9 cellular contexts compared by ENCODE assay signal in genomic region chr6:29705389-29706231, GRCh38. TPM values are rescaled to one million over a fixed set of nuclear protein-coding genes. Genes with fewer than 3 reads are reported as not detected.
DNase-seq lines count a peak whose midpoint lies in the region; ATAC-seq, FAIRE-seq and TF ChIP-seq lines count a peak whose summit lies in the region.
"Had no signal": no experiment of that assay in that cellular context is flagged by ENCODE, and none has a peak within 500 bp of the region (broad histone marks: within the 10 kb centered on the region; RNA-seq: fewer than 3 reads in every experiment).

No MANE protein-coding gene starts in this region.

- no peak overlapping the region for H3K9ac ChIP-seq in GM12878 (ENCODE audit: control insufficient read depth, insufficient read depth, low read length)
- H3K9ac ChIP-seq: BLaER1 treated with 17β-estradiol and CSF1 and Interleukin-3, amounts not matched to agents 10 nM and 100 nM had no signal

- TF ChIP-seq POLR2A in GM12878 (IDR thresholded peaks at IDR 0.05; ENCODE audit: low read depth, low read length): no peak

- H3K27ac Mint-ChIP-seq in activated CD4-positive, alpha-beta T cell treated with anti-CD3 and anti-CD28 coated beads for 36 hours: no peak overlapping the region

- H3K4me1 ChIP-seq in GM12878 (ENCODE audit: control insufficient read depth, insufficient read depth, low read length) (peaks cover 11% of the 10 kb centered on the region; the same call in 1 of the 2 replicates), SJCRH30 (no peaks in the 10 kb centered on the region)

- peaks cover 10% of the 10 kb centered on the region for H3K27me3 Mint-ChIP-seq in activated CD4-positive, alpha-beta T cell treated with anti-CD3 and anti-CD28 coated beads for 36 hours

- WGBS in GM12878 (ENCODE audit: insufficient coverage, insufficient replicate concordance, low lambda C conversion rate, missing lambda C conversion rate): 31% methylated on average over 10 of the region's 10 CpGs

- no peaks in the 10 kb centered on the region for H3K79me2 ChIP-seq in GM12878 (ENCODE audit: control insufficient read depth, insufficient read depth, low read length)

- H3K4me3 ChIP-seq in GM12878: no peak overlapping the region
- no peak overlapping the region for H3K4me3 ChIP-seq in SJCRH30
- H3K4me3 ChIP-seq: BLaER1 treated with 17β-estradiol and CSF1 and Interleukin-3, amounts not matched to agents 10 nM and 100 nM had no signal

- no peaks in the 10 kb centered on the region for H3K27me3 ChIP-seq in GM12878 (replicated peaks in 1 of 2; ENCODE audit: control insufficient read depth in 2 of 2, insufficient read depth in 2 of 2, low read length in 1 of 2)
- H3K27me3 ChIP-seq in SJCRH30: no peaks in the 10 kb centered on the region; the same call in 1 of the 2 replicates

- no peaks in the 10 kb centered on the region; the same call in 2 of the 3 replicates for H3K9me3 ChIP-seq in GM12878 (replicated peaks; ENCODE audit: control insufficient read depth, insufficient read depth, low read length)
- H3K9me3 ChIP-seq in SJCRH30 (replicated peaks): no peaks in the 10 kb centered on the region
- H3K9me3 ChIP-seq: BLaER1 treated with 17β-estradiol and CSF1 and Interleukin-3, amounts not matched to agents 10 nM and 100 nM had no signal

- H3K27ac ChIP-seq in GM12878 (ENCODE audit: control insufficient read depth, insufficient read depth) (no peak overlapping the region), SJCRH30 (no peak overlapping the region)
- H3K27ac ChIP-seq: BLaER1 treated with 17β-estradiol and CSF1 and Interleukin-3, amounts not matched to agents 10 nM and 100 nM had no signal

- H3K4me2 ChIP-seq in GM12878 (ENCODE audit: control insufficient read depth, insufficient read depth): no peak overlapping the region
- H3K4me2 ChIP-seq: BLaER1 treated with 17β-estradiol and CSF1 and Interleukin-3, amounts not matched to agents 10 nM and 100 nM had no signal

- SMC1A ChIA-PET in GM12878 (lab: Charles Lee; ENCODE audit: uncharacterized antibody, unreplicated experiment): interaction anchor here (0.6 to 1.5 kb wide), 7 partner anchors 11 to 330 kb away, joined by 3 to 6 read pairs (median 3); no protein-coding TSS in a partner anchor

- intact Hi-C loops in GM12878 (cut with micrococcal nuclease; ENCODE audit: unreplicated experiment): loop anchor here (1.0 kb wide), 1 partner anchor 129 kb away; no protein-coding TSS in a partner anchor
- intact Hi-C loops in activated CD4-positive, alpha-beta T cell treated with anti-CD3 and anti-CD28 coated beads for 36 hours (cut with DNase I, micrococcal nuclease): loop anchor here (1.0 to 5.0 kb wide), 4 partner anchors 48 to 307 kb away; partner anchors contain the start of gene HLA-A (in 1 of the 2)

- ATAC-seq in GM12878: no peak
- no peak for ATAC-seq in activated CD4-positive, alpha-beta T cell treated with anti-CD3 and anti-CD28 coated beads for 36 hours

- H2AFZ ChIP-seq in GM12878 (ENCODE audit: control insufficient read depth, low read depth, low read length): no peak overlapping the region

- POLR2A ChIA-PET in GM12878 (lab: Charles Lee): interaction anchor here (0.8 kb wide), 1 partner anchor 47 kb away, joined by 3 read pairs; no protein-coding TSS in a partner anchor
- POLR2A ChIA-PET in activated CD4-positive, alpha-beta T cell treated with anti-CD3 and anti-CD28 coated beads for 36 hours (lab: Charles Lee): no interaction called here

- no peaks in the 10 kb centered on the region for H3K36me3 ChIP-seq in GM12878 (ENCODE audit: control insufficient read depth in 2 of 2, insufficient read depth in 2 of 2, low read length in 1 of 2)
- no peaks in the 10 kb centered on the region for H3K36me3 ChIP-seq in SJCRH30
- H3K36me3 ChIP-seq: BLaER1 treated with 17β-estradiol and CSF1 and Interleukin-3, amounts not matched to agents 10 nM and 100 nM had no signal

- H3K4me1 Mint-ChIP-seq in activated CD4-positive, alpha-beta T cell treated with anti-CD3 and anti-CD28 coated beads for 36 hours: peaks cover 47% of the 10 kb centered on the region

- no TSS peak for BruUV-seq in GM12878 (replicated peaks; lab: Mats Ljungman, UMichigan)

- DNase-seq in DMS79 treated with DMSO at 0.1 percent for 48 hours (lab: John Stamatoyannopoulos, UW) (peak; percentile 2), DMS79 (lab: John Stamatoyannopoulos, UW) (no peak), LHCN-M2 (ENCODE audit: low read depth) (peak; percentile 46), GM12878 (ENCODE audit: low read depth, low spot score) (no peak), iris pigment epithelial cell (ENCODE audit: low read depth) (peak; percentile 56), superior temporal gyrus (ENCODE audit: extremely low spot score) (peak; percentile 83), SJCRH30 (no peak)
- DNase-seq in activated CD4-positive, alpha-beta T cell treated with anti-CD3 and anti-CD28 coated beads for 36 hours: no peak

- no peak overlapping the region for H3K4me3 Mint-ChIP-seq in activated CD4-positive, alpha-beta T cell treated with anti-CD3 and anti-CD28 coated beads for 36 hours

- TF ChIP-seq EP300 in GM12878 (IDR thresholded peaks at IDR 0.05; ENCODE audit: borderline replicate concordance in 1 of 2, control insufficient read depth in 1 of 2, low read depth in 2 of 2, low read length in 2 of 2): no peak

- H3K9me3 Mint-ChIP-seq in activated CD4-positive, alpha-beta T cell treated with anti-CD3 and anti-CD28 coated beads for 36 hours (ENCODE audit: low read depth): no peaks in the 10 kb centered on the region

- in situ Hi-C loops in GM12878 (cut with MboI): no loop called here

- CTCF ChIA-PET in GM12878 (lab: Yijun Ruan, JAX): interaction anchor here (1.0 to 2.2 kb wide), 8 partner anchors 15 to 129 kb away, joined by 3 to 10 read pairs (median 6); no protein-coding TSS in a partner anchor
- CTCF ChIA-PET in activated CD4-positive, alpha-beta T cell treated with anti-CD3 and anti-CD28 coated beads for 36 hours (lab: Charles Lee): interaction anchor here (0.8 to 2.2 kb wide), 13 partner anchors 9 to 138 kb away, joined by 3 to 14 read pairs (median 4); no protein-coding TSS in a partner anchor

- H4K20me1 ChIP-seq in GM12878 (ENCODE audit: control insufficient read depth, insufficient read depth): no peaks in the 10 kb centered on the region
- H4K20me1 ChIP-seq: BLaER1 treated with 17β-estradiol and CSF1 and Interleukin-3, amounts not matched to agents 10 nM and 100 nM had no signal

- RAD21 ChIA-PET in GM12878 (lab: Charles Lee; ENCODE audit: unreplicated experiment): interaction anchor here (0.9 kb wide), 2 partner anchors 43 to 45 kb away, joined by 3 read pairs; no protein-coding TSS in a partner anchor

- no peaks in the 10 kb centered on the region for H3K36me3 Mint-ChIP-seq in activated CD4-positive, alpha-beta T cell treated with anti-CD3 and anti-CD28 coated beads for 36 hours (ENCODE audit: low read depth)

- peak; percentile 60 for TF ChIP-seq RAD21 in GM12878 (IDR thresholded peaks at IDR 0.05; ENCODE audit: insufficient read depth, low read depth, low read length)

- no peak for FAIRE-seq in GM12878 (lab: Jason Lieb, UNC)

- TF ChIP-seq CTCF in GM12878 (IDR thresholded peaks at IDR 0.05 in 2 of 3, conservative IDR thresholded peaks at IDR 0.05 in 1 of 3; ENCODE audit: control insufficient read depth in 2 of 3, extremely low read depth in 1 of 3, insufficient read depth in 1 of 3, low read depth in 3 of 3, low read length in 3 of 3): peak; percentile 34 to 54 (median 46); a peak in 5 of 6 replicates

RNA-seq across cellular contexts. Expression of gene HLA-F, which starts 17.6 kb away (rescaled TPM):
- total RNA-seq in LHCN-M2 (2014; rRNA removed): 2.4 TPM in 1 of 2 replicates, not detected in the other
- 1.3 TPM for polyA plus RNA-seq in LHCN-M2 (2012)
- total RNA-seq in GM12878 (2013; cell fraction: nucleolus; rRNA removed): 698 and 699 TPM in 2 replicates
- 310 and 335 TPM in 2 replicates for total RNA-seq in GM12878 (2014; rRNA removed)
- total RNA-seq in GM12878 (2014; rRNA removed; fragmentation: Illumina TruSeq; extraction: Trizol): 147 and 149 TPM in 2 replicates
- total RNA-seq in GM12878 (2021): 302 and 313 TPM in 2 replicates
- 183 TPM for polyA plus RNA-seq in GM12878 (2011; ENCODE audit: low read depth)
- polyA plus RNA-seq in GM12878 (2011; rRNA removed): 174 and 276 TPM in 2 replicates
- polyA plus RNA-seq in GM12878 (2011; cell fraction: cytosol; rRNA removed): 229 and 329 TPM in 2 replicates
- polyA plus RNA-seq in GM12878 (2011; cell fraction: nucleus; rRNA removed): 1,246 and 1,757 TPM in 2 replicates
- polyA plus RNA-seq in GM12878 (2012): 338 and 424 TPM in 2 replicates
- 29.4 and 87.6 TPM in 2 replicates for polyA plus RNA-seq in GM12878 (2014; fragmentation: Illumina TruSeq; extraction: Trizol)
- polyA plus RNA-seq in GM12878 (2014; fragmentation: Nextera tagmentation; extraction: Ambion mirVana): 100 to 1,000 TPM in 1 of 2 experiments, 10 to 100 TPM in 1; 30.1 to 107 TPM
- polyA plus RNA-seq in GM12878 (2014; rRNA removed): 342 and 354 TPM in 2 replicates
- 100 to 1,000 TPM; 120 to 143 TPM for polyA plus RNA-seq in GM12878 (2016; fragmentation: Nextera tagmentation; extraction: Ambion mirVana)
- 141 and 186 TPM in 2 replicates for polyA minus RNA-seq in GM12878 (2011; rRNA and poly(A)+ RNA removed)
- 53.2 and 58.8 TPM in 2 replicates for polyA minus RNA-seq in GM12878 (2011; cell fraction: cytosol; rRNA and poly(A)+ RNA removed)
- polyA minus RNA-seq in GM12878 (2011; cell fraction: nucleus; rRNA and poly(A)+ RNA removed): 427 and 490 TPM in 2 replicates
- total RNA-seq in activated CD4-positive, alpha-beta T cell treated with anti-CD3 and anti-CD28 coated beads for 36 hours: 100 to 1,000 TPM; 216 to 229 TPM
- not detected in 2 replicates for total RNA-seq in SJCRH30 (2014; rRNA removed; shearing (Covaris generic))

RNA-seq across cellular contexts. Expression of gene ZFP57, which starts 24.7 kb away (rescaled TPM):
- not detected in 2 replicates for total RNA-seq in LHCN-M2 (2014; rRNA removed)
- polyA plus RNA-seq in LHCN-M2 (2012): not detected
- total RNA-seq in GM12878 (2013; cell fraction: nucleolus; rRNA removed): not detected in 2 replicates
- not detected in 2 replicates for total RNA-seq in GM12878 (2014; rRNA removed)
- not detected in 2 replicates for total RNA-seq in GM12878 (2014; rRNA removed; fragmentation: Illumina TruSeq; extraction: Trizol)
- total RNA-seq in GM12878 (2021): not detected in 2 replicates
- 0.85 TPM for polyA plus RNA-seq in GM12878 (2011; ENCODE audit: low read depth)
- polyA plus RNA-seq in GM12878 (2011; rRNA removed): not detected in 2 replicates
- not detected in 2 replicates for polyA plus RNA-seq in GM12878 (2011; cell fraction: cytosol; rRNA removed)
- not detected in 2 replicates for polyA plus RNA-seq in GM12878 (2011; cell fraction: nucleus; rRNA removed)
- 0.98 and 1.1 TPM in 2 replicates for polyA plus RNA-seq in GM12878 (2012)
- not detected in 2 replicates for polyA plus RNA-seq in GM12878 (2014; fragmentation: Illumina TruSeq; extraction: Trizol)
- polyA plus RNA-seq in GM12878 (2014; fragmentation: Nextera tagmentation; extraction: Ambion mirVana): not detected
- not detected in 2 replicates for polyA plus RNA-seq in GM12878 (2014; rRNA removed)
- polyA plus RNA-seq in GM12878 (2016; fragmentation: Nextera tagmentation; extraction: Ambion mirVana): not detected
- not detected in 2 replicates for polyA minus RNA-seq in GM12878 (2011; rRNA and poly(A)+ RNA removed)
- not detected in 2 replicates for polyA minus RNA-seq in GM12878 (2011; cell fraction: cytosol; rRNA and poly(A)+ RNA removed)
- not detected in 2 replicates for polyA minus RNA-seq in GM12878 (2011; cell fraction: nucleus; rRNA and poly(A)+ RNA removed)
- total RNA-seq in activated CD4-positive, alpha-beta T cell treated with anti-CD3 and anti-CD28 coated beads for 36 hours: not detected
- total RNA-seq in SJCRH30 (2014; rRNA removed; shearing (Covaris generic)): 0.08 TPM in 1 of 2 replicates, not detected in the other

RNA-seq across cellular contexts. Expression of gene MOG, which starts 48.7 kb away (rescaled TPM):
- total RNA-seq in LHCN-M2 (2014; rRNA removed): not detected in 2 replicates
- polyA plus RNA-seq in LHCN-M2 (2012): not detected
- total RNA-seq in GM12878 (2013; cell fraction: nucleolus; rRNA removed): not detected in 2 replicates
- not detected in 2 replicates for total RNA-seq in GM12878 (2014; rRNA removed)
- total RNA-seq in GM12878 (2014; rRNA removed; fragmentation: Illumina TruSeq; extraction: Trizol): not detected in 2 replicates
- not detected in 2 replicates for total RNA-seq in GM12878 (2021)
- polyA plus RNA-seq in GM12878 (2011; ENCODE audit: low read depth): not detected
- not detected in 2 replicates for polyA plus RNA-seq in GM12878 (2011; rRNA removed)
- not detected in 2 replicates for polyA plus RNA-seq in GM12878 (2011; cell fraction: cytosol; rRNA removed)
- not detected in 2 replicates for polyA plus RNA-seq in GM12878 (2011; cell fraction: nucleus; rRNA removed)
- polyA plus RNA-seq in GM12878 (2012): 0.11 and 0.20 TPM in 2 replicates
- 0.30 TPM in 1 of 2 replicates, not detected in the other for polyA plus RNA-seq in GM12878 (2014; fragmentation: Illumina TruSeq; extraction: Trizol)
- polyA plus RNA-seq in GM12878 (2014; fragmentation: Nextera tagmentation; extraction: Ambion mirVana): not detected
- not detected in 2 replicates for polyA plus RNA-seq in GM12878 (2014; rRNA removed)
- polyA plus RNA-seq in GM12878 (2016; fragmentation: Nextera tagmentation; extraction: Ambion mirVana): not detected
- not detected in 2 replicates for polyA minus RNA-seq in GM12878 (2011; rRNA and poly(A)+ RNA removed)
- not detected in 2 replicates for polyA minus RNA-seq in GM12878 (2011; cell fraction: cytosol; rRNA and poly(A)+ RNA removed)
- polyA minus RNA-seq in GM12878 (2011; cell fraction: nucleus; rRNA and poly(A)+ RNA removed): not detected in 2 replicates
- not detected for total RNA-seq in activated CD4-positive, alpha-beta T cell treated with anti-CD3 and anti-CD28 coated beads for 36 hours
- total RNA-seq in SJCRH30 (2014; rRNA removed; shearing (Covaris generic)): not detected in 2 replicates

Comparison
In these comparisons a context has a peak if more than half of its experiments do, and no peak if none do; other contexts are left out.
1. DNase-seq: peak in DMS79 treated with DMSO at 0.1 percent for 48 hours (single experiment), LHCN-M2 (single experiment), iris pigment epithelial cell (single experiment) and superior temporal gyrus (single experiment); none in DMS79 (single experiment), GM12878 (single experiment), activated CD4-positive, alpha-beta T cell treated with anti-CD3 and anti-CD28 coated beads for 36 hours (single experiment) and SJCRH30 (0 of 2).
2. RNA of gene HLA-F, which starts 17.6 kb away (total RNA-seq): 147 to 699 TPM in GM12878 and 216 to 229 TPM in activated CD4-positive, alpha-beta T cell treated with anti-CD3 and anti-CD28 coated beads for 36 hours; 2.4 TPM in LHCN-M2 and not detected in SJCRH30; every median in the first group is over 10 times any median in the second.